ENCODE assay signal across 19 cellular contexts in the genomic region with DNA sequence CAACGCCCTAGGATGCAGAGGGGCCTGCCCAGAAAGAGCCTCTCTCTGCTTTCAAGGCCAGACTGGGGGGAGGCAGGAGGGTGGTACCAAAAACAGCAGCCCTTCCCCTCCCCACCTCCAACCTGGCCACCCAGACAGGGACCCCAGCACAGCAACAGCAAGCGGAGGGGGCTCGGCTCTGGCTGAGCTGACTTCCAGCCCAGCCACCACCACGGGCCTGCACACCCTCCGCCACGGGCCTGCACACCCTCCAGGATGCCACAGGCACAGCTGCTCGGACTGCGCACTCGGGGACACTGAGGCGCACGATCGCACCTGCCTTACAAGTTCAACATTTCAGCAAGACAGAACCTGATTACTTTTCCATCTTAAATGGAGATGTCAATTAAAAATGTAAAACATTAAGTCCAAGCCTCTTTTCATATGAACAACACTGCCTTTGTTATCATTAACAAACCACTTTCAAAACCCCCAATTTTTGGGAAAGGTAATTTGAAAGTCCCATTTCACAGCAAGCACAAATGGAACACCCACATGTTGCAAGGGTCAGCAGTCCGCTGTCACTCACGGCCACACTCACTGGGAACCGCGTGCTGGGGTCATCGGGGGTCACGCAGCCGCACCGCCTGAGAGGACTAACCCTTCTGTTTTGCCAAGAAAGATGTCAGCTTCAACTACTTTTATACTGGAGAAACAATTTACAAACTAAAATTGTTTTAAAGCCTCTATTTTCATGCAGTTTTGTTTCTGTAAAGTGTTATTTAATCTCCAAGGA.
DNase-seq lines count a peak whose midpoint lies in the region; ATAC-seq and TF ChIP-seq lines count a peak whose summit lies in the region.
"Had no signal": no experiment of that assay in that cellular context is flagged by ENCODE, and none has a peak within 500 bp of the region (broad histone marks: within the 10 kb centered on the region; RNA-seq: fewer than 3 reads in every experiment).

No MANE protein-coding gene starts in this region.

- no peak for TF ChIP-seq EP300 in SK-N-SH (IDR thresholded peaks at IDR 0.05; ENCODE audit: borderline replicate concordance in 1 of 2, low read depth in 1 of 2, low read length in 1 of 2)
- TF ChIP-seq EP300 in stomach (IDR thresholded peaks at IDR 0.05): no peak

- H3K9me3 Mint-ChIP-seq in endodermal cell: no peaks in the 10 kb centered on the region
- H3K9me3 Mint-ChIP-seq: stimulated activated naive CD8-positive, alpha-beta T cell treated with anti-CD3 and anti-CD28 coated beads, Interleukin-15, amount 100 ng/mL, for 72 hours had no signal

- peaks cover 29% of the 10 kb centered on the region for H3K4me1 Mint-ChIP-seq in endodermal cell

- H3K9me2 ChIP-seq in SK-N-SH: no peaks in the 10 kb centered on the region

- H3K4me3 ChIP-seq in SK-N-SH (ENCODE audit: low read depth in 2 of 2, low read length in 1 of 2) (no peak overlapping the region), endodermal cell (ENCODE audit: low read length) (no peak overlapping the region), osteoblast (ENCODE audit: insufficient read depth, low read length) (no peak overlapping the region), stomach (no peak overlapping the region)
- H3K4me3 ChIP-seq: pancreas, upper lobe of left lung had no signal

- WGBS in SK-N-SH (ENCODE audit: low lambda C conversion rate): 93% methylated on average over 18 of the region's 20 CpGs
- WGBS in endodermal cell (ENCODE audit: insufficient coverage in 1 of 2, insufficient read length in 1 of 2), 2 experiments: 94 to 95% methylated on average over 16 to 20 of the region's 20 CpGs
- 72 to 80% (median 78%) methylated on average over 19 to 20 of the region's 20 CpGs for WGBS in stomach, 5 donors

- CTCF ChIA-PET in SK-N-SH (lab: Yijun Ruan, JAX): interaction anchor here (0.9 kb wide), 1 partner anchor 120 kb away, joined by 3 read pairs; no protein-coding TSS in a partner anchor
- CTCF ChIA-PET in HEK293T (lab: Yijun Ruan, JAX): no interaction called here

- H2AFZ ChIP-seq in SK-N-SH (ENCODE audit: low read depth): no peak overlapping the region
- H2AFZ ChIP-seq in osteoblast (ENCODE audit: low read length): no peak overlapping the region

- H3K9me3 ChIP-seq in SK-N-SH: no peaks in the 10 kb centered on the region
- H3K9me3 ChIP-seq in endodermal cell (ENCODE audit: control insufficient read depth, low read length): no peaks in the 10 kb centered on the region
- H3K9me3 ChIP-seq in osteoblast (ENCODE audit: low read depth, low read length): no peaks in the 10 kb centered on the region
- H3K9me3 ChIP-seq in stomach: no peaks in the 10 kb centered on the region
- H3K9me3 ChIP-seq: pancreas, upper lobe of left lung had no signal

- no peaks in the 10 kb centered on the region for H3K27me3 Mint-ChIP-seq in endodermal cell (ENCODE audit: insufficient read depth)
- H3K27me3 Mint-ChIP-seq: stimulated activated naive CD8-positive, alpha-beta T cell treated with anti-CD3 and anti-CD28 coated beads, Interleukin-15, amount 100 ng/mL, for 72 hours had no signal

- POLR2A ChIA-PET in SK-N-SH (lab: Yijun Ruan, JAX) (no interaction called here), HEK293T (lab: Yijun Ruan, JAX) (no interaction called here)

- H3K36me3 Mint-ChIP-seq in endodermal cell (ENCODE audit: low read depth): peaks cover 16% of the 10 kb centered on the region

- H3K27me3 ChIP-seq in SK-N-SH (ENCODE audit: insufficient read depth): no peaks in the 10 kb centered on the region
- H3K27me3 ChIP-seq in endodermal cell (ENCODE audit: control insufficient read depth, insufficient read depth, low read length, poor library complexity, severe bottlenecking): no peaks in the 10 kb centered on the region
- H3K27me3 ChIP-seq in osteoblast (ENCODE audit: insufficient read depth, low read length): no peaks in the 10 kb centered on the region
- no peaks in the 10 kb centered on the region for H3K27me3 ChIP-seq in stomach
- H3K27me3 ChIP-seq: pancreas, upper lobe of left lung had no signal

- peaks cover 95% of the 10 kb centered on the region for H3K79me2 ChIP-seq in SK-N-SH (ENCODE audit: insufficient read depth)
- H3K79me2 ChIP-seq in osteoblast (ENCODE audit: insufficient read depth, low read length): peaks cover 97% of the 10 kb centered on the region

- no peak for TF ChIP-seq POLR2A in stomach (IDR thresholded peaks at IDR 0.05)

- no peak for DNase-seq in SK-N-SH
- DNase-seq in HEK293T (ENCODE audit: extremely low spot score): no peak
- DNase-seq in endodermal cell: no peak
- DNase-seq in osteoblast (ENCODE audit: insufficient read length, low spot score, missing footprints): no peak
- no peak for DNase-seq in stimulated activated CD8-positive, alpha-beta memory T cell treated with anti-CD3 and anti-CD28 coated beads, Interleukin-4, amount 100 ng/mL, for 48 hours
- DNase-seq in NAMALWA (ENCODE audit: low spot score): no peak
- DNase-seq in stomach: no peak
- DNase-seq: AML-193; cerebellar nuclear complex; effector CD8-positive, alpha-beta T cell; head of caudate nucleus; NCI-H1694 treated with DMSO at 0.1 percent for 48 hours; pancreas; stimulated activated CD4-positive, alpha-beta T cell treated with anti-CD3 and anti-CD28 coated beads, Interleukin-2, amount 100 ng/mL, for 24 hours; stimulated activated naive CD8-positive, alpha-beta T cell treated with anti-CD3 and anti-CD28 coated beads, Interleukin-15, amount 100 ng/mL, for 72 hours had no signal

- TF ChIP-seq RAD21 in SK-N-SH (IDR thresholded peaks at IDR 0.05; ENCODE audit: low read length): no peak

- H4K20me1 ChIP-seq in SK-N-SH (ENCODE audit: insufficient read depth) (peaks cover 100% of the 10 kb centered on the region), osteoblast (ENCODE audit: insufficient read depth, low read length) (peaks cover 90% of the 10 kb centered on the region)

- ATAC-seq in SK-N-SH treated with all-trans-retinoic acid at 6 μM for 48 hours: no peak
- ATAC-seq: activated CD4-positive, CD25-positive, alpha-beta regulatory T cell treated with anti-CD3 and anti-CD28 coated beads, Interleukin-2, amount 50 U/mL, for 24 hours; pancreas; stimulated activated naive CD8-positive, alpha-beta T cell treated with anti-CD3 and anti-CD28 coated beads, Interleukin-15, amount 100 ng/mL, for 72 hours had no signal

- H3K4me1 ChIP-seq in SK-N-SH (ENCODE audit: control insufficient read depth in 1 of 2, insufficient read depth in 2 of 2, low read depth in 1 of 2, low read length in 1 of 2) (peaks cover 26 to 40% of the 10 kb centered on the region in 2 experiments), endodermal cell (ENCODE audit: control insufficient read depth, insufficient read depth, low read length) (peaks cover 9% of the 10 kb centered on the region), osteoblast (ENCODE audit: insufficient read depth, low read length) (peaks cover 43% of the 10 kb centered on the region), stomach (peaks cover 69 to 92% (median 80%) of the 10 kb centered on the region in 4 donors)

- H3K9ac ChIP-seq in SK-N-SH (no peak overlapping the region), endodermal cell (ENCODE audit: extremely low read depth, low read length, poor library complexity, severe bottlenecking) (no peak overlapping the region)

- intact Hi-C loops in stomach (cut with DNase I; ENCODE audit: low total_unique reads): no loop called here

- H3K4me2 ChIP-seq in SK-N-SH: 0 out of 2 replicates have a peak overlapping the region, but pooled peaks have one; percentile 1
- no peak overlapping the region for H3K4me2 ChIP-seq in osteoblast (ENCODE audit: insufficient read depth, low read length)

- no peak overlapping the region for H3K27ac Mint-ChIP-seq in endodermal cell

- H3K36me3 ChIP-seq in SK-N-SH (replicated peaks in 1 of 2; ENCODE audit: control insufficient read depth in 1 of 2, insufficient read depth in 2 of 2, low read length in 1 of 2) (no peaks in the 10 kb centered on the region), endodermal cell (ENCODE audit: control insufficient read depth, insufficient read depth, low read length) (peaks cover 15% of the 10 kb centered on the region), osteoblast (ENCODE audit: insufficient read depth, low read length) (peaks cover 17% of the 10 kb centered on the region), stomach (peaks cover 0 to 10% (median 0%) of the 10 kb centered on the region in 4 donors)
- H3K36me3 ChIP-seq: pancreas had no signal

- no peak overlapping the region for H3K4me3 Mint-ChIP-seq in endodermal cell

- H3F3A ChIP-seq in SK-N-SH (replicated peaks; ENCODE audit: insufficient read depth): peaks cover 14% of the 10 kb centered on the region

- TF ChIP-seq CTCF in SK-N-SH (IDR thresholded peaks at IDR 0.05) (no peak), endodermal cell (conservative IDR thresholded peaks at IDR 0.05) (no peak), osteoblast (IDR thresholded peaks at IDR 0.05; ENCODE audit: extremely low read depth, low read depth, low read length) (no peak), stomach (IDR thresholded peaks at IDR 0.05) (no peak)

- H3K27ac ChIP-seq in SK-N-SH (ENCODE audit: low read depth in 2 of 2, low read length in 1 of 2): peak overlapping the region in 1 of 2 experiments; percentile 12; a peak in 1 of 4 replicates
- H3K27ac ChIP-seq in endodermal cell (ENCODE audit: low read depth, low read length): peak overlapping the region; percentile 49
- H3K27ac ChIP-seq in osteoblast (ENCODE audit: low read depth, low read length): peak overlapping the region; percentile 35
- H3K27ac ChIP-seq in stomach: no peak overlapping the region
- H3K27ac ChIP-seq: 22Rv1, pancreas, upper lobe of left lung had no signal

TF ChIP-seq in SK-N-SH, 30 proteins besides CTCF, POLR2A, EP300 and RAD21 (continues in another document):
- TF ChIP-seq SMC3 (IDR thresholded peaks at IDR 0.05; ENCODE audit: low read depth, low read length) (no peak), POLR2AphosphoS5 (IDR thresholded peaks at IDR 0.05; ENCODE audit: low read depth, low read length) (no peak), CHD2 (IDR thresholded peaks at IDR 0.05; ENCODE audit: low read length, partially characterized antibody) (no peak)

TF ChIP-seq in SK-N-SH treated with all-trans-retinoic acid at 6 μM for 48 hours, 23 proteins besides CTCF, POLR2A, EP300 and RAD21 (continues in another document):
- TF ChIP-seq ZC3H10 (CRISPR knock-in tag; IDR thresholded peaks at IDR 0.05) (no peak), ZFP3 (CRISPR knock-in tag; IDR thresholded peaks at IDR 0.05) (no peak)

TF ChIP-seq in HEK293T, 16 proteins besides CTCF, POLR2A, EP300 and RAD21 (continues in another document):
- TF ChIP-seq CTBP1 (IDR thresholded peaks at IDR 0.05; ENCODE audit: borderline replicate concordance): no peak
- TF ChIP-seq BHLHE40 (IDR thresholded peaks at IDR 0.05; ENCODE audit: borderline replicate concordance): no peak
- TF ChIP-seq, protein P1, sequence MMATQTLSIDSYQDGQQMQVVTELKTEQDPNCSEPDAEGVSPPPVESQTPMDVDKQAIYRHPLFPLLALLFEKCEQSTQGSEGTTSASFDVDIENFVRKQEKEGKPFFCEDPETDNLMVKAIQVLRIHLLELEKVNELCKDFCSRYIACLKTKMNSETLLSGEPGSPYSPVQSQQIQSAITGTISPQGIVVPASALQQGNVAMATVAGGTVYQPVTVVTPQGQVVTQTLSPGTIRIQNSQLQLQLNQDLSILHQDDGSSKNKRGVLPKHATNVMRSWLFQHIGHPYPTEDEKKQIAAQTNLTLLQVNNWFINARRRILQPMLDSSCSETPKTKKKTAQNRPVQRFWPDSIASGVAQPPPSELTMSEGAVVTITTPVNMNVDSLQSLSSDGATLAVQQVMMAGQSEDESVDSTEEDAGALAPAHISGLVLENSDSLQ (IDR thresholded peaks at IDR 0.05): 0 out of 2 replicates have a peak, but pooled peaks have one; percentile 13

Comparison
In these comparisons a context has a peak if more than half of its experiments do, and no peak if none do; other contexts are left out.
1. H3K27ac ChIP-seq: peak in endodermal cell (single experiment) and osteoblast (single experiment); none in stomach (0 of 5).